ENCODE assay signal across 1 cellular context in genomic region chr11:75721852-75722668, GRCh38.
TF ChIP-seq lines count a peak whose summit lies in the region.

No MANE protein-coding gene starts in this region.

TF ChIP-seq in HepG2, 621 proteins besides CTCF, POLR2A, EP300 and RAD21 (continued from another document and continues in another):
- TF ChIP-seq ZNF639 (CRISPR knock-in tag; conservative IDR thresholded peaks at IDR 0.05) (no peak), HNRNPL (IDR thresholded peaks at IDR 0.05; ENCODE audit: low read depth, low read length) (peak; percentile 99), RERE (CRISPR knock-in tag; IDR thresholded peaks at IDR 0.05; ENCODE audit: low read depth) (no peak), CENPX (CRISPR knock-in tag; IDR thresholded peaks at IDR 0.05) (no peak), HNF4A (CRISPR knock-in tag; IDR thresholded peaks at IDR 0.05) (peak; percentile 80), USF2 (IDR thresholded peaks at IDR 0.05; ENCODE audit: low read depth, low read length) (no peak), USF2 (CRISPR knock-in tag; IDR thresholded peaks at IDR 0.05; ENCODE audit: borderline replicate concordance) (no peak), KLF12 (CRISPR knock-in tag; IDR thresholded peaks at IDR 0.05; ENCODE audit: borderline replicate concordance) (peak; percentile 71; the same call in 1 of the 2 replicates), ZFP62 (CRISPR knock-in tag; IDR thresholded peaks at IDR 0.05) (no peak), KLF6 (CRISPR knock-in tag; IDR thresholded peaks at IDR 0.05) (no peak), ZNF260 (CRISPR knock-in tag; IDR thresholded peaks at IDR 0.05; ENCODE audit: borderline replicate concordance, low read depth) (no peak), SIX4 (CRISPR knock-in tag; IDR thresholded peaks at IDR 0.05) (no peak), BORCS8-MEF2B (CRISPR knock-in tag; IDR thresholded peaks at IDR 0.05) (no peak; the same call in none of the 2 replicates), ZMYM2 (CRISPR knock-in tag; IDR thresholded peaks at IDR 0.05) (no peak; the same call in 1 of the 2 replicates), ZNF562 (CRISPR knock-in tag; IDR thresholded peaks at IDR 0.05; ENCODE audit: borderline replicate concordance) (no peak), ZKSCAN1 (IDR thresholded peaks at IDR 0.05; ENCODE audit: low read length) (no peak), HINFP (CRISPR knock-in tag; IDR thresholded peaks at IDR 0.05; ENCODE audit: low read depth) (0 out of 2 replicates have a peak, but pooled peaks have one; percentile 23), SNRNP70 (IDR thresholded peaks at IDR 0.05; ENCODE audit: low read depth, low read length) (no peak), NFRKB (IDR thresholded peaks at IDR 0.05) (no peak), TCF7L2 (IDR thresholded peaks at IDR 0.05; ENCODE audit: low read depth, low read length) (no peak), KLF15 (CRISPR knock-in tag; IDR thresholded peaks at IDR 0.05; ENCODE audit: borderline replicate concordance) (no peak), NRL (CRISPR knock-in tag; IDR thresholded peaks at IDR 0.05; ENCODE audit: borderline replicate concordance) (no peak; the same call in 1 of the 2 replicates), HNRNPLL (IDR thresholded peaks at IDR 0.05; ENCODE audit: low read depth, low read length, poor library complexity, severe bottlenecking) (no peak), SRSF1 (optimal IDR thresholded peaks at IDR 0.05; ENCODE audit: low read depth, low read length) (no peak), GABPA (IDR thresholded peaks at IDR 0.05; ENCODE audit: low read depth, low read length) (no peak), GABPA (CRISPR knock-in tag; IDR thresholded peaks at IDR 0.05; ENCODE audit: low read depth) (no peak; the same call in 1 of the 2 replicates), ZNF766 (CRISPR knock-in tag; IDR thresholded peaks at IDR 0.05; ENCODE audit: borderline replicate concordance) (peak; percentile 35; the same call in 1 of the 2 replicates), ZNF101 (CRISPR knock-in tag; IDR thresholded peaks at IDR 0.05; ENCODE audit: borderline replicate concordance, low read depth) (no peak), TOE1 (CRISPR knock-in tag; IDR thresholded peaks at IDR 0.05) (no peak), KDM3A (CRISPR knock-in tag; IDR thresholded peaks at IDR 0.05; ENCODE audit: low read depth) (peak; percentile 55; the same call in 1 of the 2 replicates), CBX5 (CRISPR knock-in tag; IDR thresholded peaks at IDR 0.05; ENCODE audit: borderline replicate concordance) (peak; percentile 8; the same call in 1 of the 2 replicates), IKZF4 (CRISPR knock-in tag; IDR thresholded peaks at IDR 0.05; ENCODE audit: borderline replicate concordance, low read depth, not compliant biosample characterization) (no peak), RNF2 (conservative IDR thresholded peaks at IDR 0.05; ENCODE audit: low read depth) (no peak), NFE2 (CRISPR knock-in tag; IDR thresholded peaks at IDR 0.05) (no peak), KDM2A (CRISPR knock-in tag; IDR thresholded peaks at IDR 0.05; ENCODE audit: borderline replicate concordance, low read depth) (0 out of 2 replicates have a peak, but pooled peaks have one; percentile 54), KLF9 (CRISPR knock-in tag; IDR thresholded peaks at IDR 0.05; ENCODE audit: low read depth) (no peak), NPAS2 (CRISPR knock-in tag; IDR thresholded peaks at IDR 0.05; ENCODE audit: borderline replicate concordance) (no peak), ARHGAP35 (CRISPR knock-in tag; IDR thresholded peaks at IDR 0.05; ENCODE audit: borderline replicate concordance) (0 out of 2 replicates have a peak, but pooled peaks have one; percentile 34), RFX3 (CRISPR knock-in tag; IDR thresholded peaks at IDR 0.05) (no peak), SNAI1 (CRISPR knock-in tag; IDR thresholded peaks at IDR 0.05; ENCODE audit: borderline replicate concordance) (peak; percentile 94; the same call in 1 of the 2 replicates), MAZ (IDR thresholded peaks at IDR 0.05; ENCODE audit: borderline replicate concordance, low read depth, low read length) (no peak), MAZ (CRISPR knock-in tag; IDR thresholded peaks at IDR 0.05; ENCODE audit: low read depth) (peak; percentile 43; the same call in 1 of the 2 replicates), KMT2B (CRISPR knock-in tag; IDR thresholded peaks at IDR 0.05) (no peak), CEBPB (IDR thresholded peaks at IDR 0.05; ENCODE audit: borderline replicate concordance, low read depth, low read length) (no peak), ATAD3A (CRISPR knock-in tag; IDR thresholded peaks at IDR 0.05) (no peak), ZNF432 (CRISPR knock-in tag; IDR thresholded peaks at IDR 0.05; ENCODE audit: borderline replicate concordance) (no peak), MIER3 (CRISPR knock-in tag; IDR thresholded peaks at IDR 0.05; ENCODE audit: borderline replicate concordance) (no peak), GATAD2A (CRISPR knock-in tag; IDR thresholded peaks at IDR 0.05) (peak; percentile 68; the same call in 1 of the 2 replicates), ZNF12 (CRISPR knock-in tag; IDR thresholded peaks at IDR 0.05) (no peak), ZKSCAN8 (CRISPR knock-in tag; IDR thresholded peaks at IDR 0.05; ENCODE audit: borderline replicate concordance) (no peak), SMYD3 (CRISPR knock-in tag; IDR thresholded peaks at IDR 0.05) (no peak), ZNF564 (CRISPR knock-in tag; IDR thresholded peaks at IDR 0.05) (no peak), E2F2 (CRISPR knock-in tag; IDR thresholded peaks at IDR 0.05; ENCODE audit: borderline replicate concordance) (0 out of 2 replicates have a peak, but pooled peaks have one; percentile 29), HDAC6 (IDR thresholded peaks at IDR 0.05; ENCODE audit: low read depth, low read length) (no peak), IKZF1 (IDR thresholded peaks at IDR 0.05) (no peak), ZKSCAN5 (CRISPR knock-in tag; IDR thresholded peaks at IDR 0.05) (peak; percentile 89)
- TF ChIP-seq, protein P1, sequence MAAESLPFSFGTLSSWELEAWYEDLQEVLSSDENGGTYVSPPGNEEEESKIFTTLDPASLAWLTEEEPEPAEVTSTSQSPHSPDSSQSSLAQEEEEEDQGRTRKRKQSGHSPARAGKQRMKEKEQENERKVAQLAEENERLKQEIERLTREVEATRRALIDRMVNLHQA (CRISPR knock-in tag; IDR thresholded peaks at IDR 0.05): no peak
- TF ChIP-seq, protein P2, sequence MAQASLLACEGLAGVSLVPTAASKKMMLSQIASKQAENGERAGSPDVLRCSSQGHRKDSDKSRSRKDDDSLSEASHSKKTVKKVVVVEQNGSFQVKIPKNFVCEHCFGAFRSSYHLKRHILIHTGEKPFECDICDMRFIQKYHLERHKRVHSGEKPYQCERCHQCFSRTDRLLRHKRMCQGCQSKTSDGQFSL (CRISPR knock-in tag; IDR thresholded peaks at IDR 0.05): peak; percentile 99
- TF ChIP-seq, protein P3, sequence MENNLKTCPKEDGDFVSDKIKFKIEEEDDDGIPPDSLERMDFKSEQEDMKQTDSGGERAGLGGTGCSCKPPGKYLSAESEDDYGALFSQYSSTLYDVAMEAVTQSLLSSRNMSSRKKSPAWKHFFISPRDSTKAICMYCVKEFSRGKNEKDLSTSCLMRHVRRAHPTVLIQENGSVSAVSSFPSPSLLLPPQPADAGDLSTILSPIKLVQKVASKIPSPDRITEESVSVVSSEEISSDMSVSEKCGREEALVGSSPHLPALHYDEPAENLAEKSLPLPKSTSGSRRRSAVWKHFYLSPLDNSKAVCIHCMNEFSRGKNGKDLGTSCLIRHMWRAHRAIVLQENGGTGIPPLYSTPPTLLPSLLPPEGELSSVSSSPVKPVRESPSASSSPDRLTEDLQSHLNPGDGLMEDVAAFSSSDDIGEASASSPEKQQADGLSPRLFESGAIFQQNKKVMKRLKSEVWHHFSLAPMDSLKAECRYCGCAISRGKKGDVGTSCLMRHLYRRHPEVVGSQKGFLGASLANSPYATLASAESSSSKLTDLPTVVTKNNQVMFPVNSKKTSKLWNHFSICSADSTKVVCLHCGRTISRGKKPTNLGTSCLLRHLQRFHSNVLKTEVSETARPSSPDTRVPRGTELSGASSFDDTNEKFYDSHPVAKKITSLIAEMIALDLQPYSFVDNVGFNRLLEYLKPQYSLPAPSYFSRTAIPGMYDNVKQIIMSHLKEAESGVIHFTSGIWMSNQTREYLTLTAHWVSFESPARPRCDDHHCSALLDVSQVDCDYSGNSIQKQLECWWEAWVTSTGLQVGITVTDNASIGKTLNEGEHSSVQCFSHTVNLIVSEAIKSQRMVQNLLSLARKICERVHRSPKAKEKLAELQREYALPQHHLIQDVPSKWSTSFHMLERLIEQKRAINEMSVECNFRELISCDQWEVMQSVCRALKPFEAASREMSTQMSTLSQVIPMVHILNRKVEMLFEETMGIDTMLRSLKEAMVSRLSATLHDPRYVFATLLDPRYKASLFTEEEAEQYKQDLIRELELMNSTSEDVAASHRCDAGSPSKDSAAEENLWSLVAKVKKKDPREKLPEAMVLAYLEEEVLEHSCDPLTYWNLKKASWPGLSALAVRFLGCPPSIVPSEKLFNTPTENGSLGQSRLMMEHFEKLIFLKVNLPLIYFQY (CRISPR knock-in tag; IDR thresholded peaks at IDR 0.05; ENCODE audit: borderline replicate concordance): no peak
